Comparison of ENCODE assay signal across 15 cellular contexts in genomic region chr5:434443-435146, GRCh38.
"Had no signal": no experiment of that assay in that cellular context is flagged by ENCODE, and none has a peak within 500 bp of the region (broad histone marks: within the 10 kb centered on the region; RNA-seq: fewer than 3 reads in every experiment).

No MANE protein-coding gene starts in this region.

- DNase-seq: activated CD4-positive, alpha-beta memory T cell treated with anti-CD3 and anti-CD28 coated beads for 36 hours; activated CD4-positive, alpha-beta T cell treated with anti-CD3 and anti-CD28 coated beads for 1 hour; activated naive CD4-positive, alpha-beta T cell treated with Interleukin-2 at 50 U/mL for 16 hours; activated T-cell treated with anti-CD3 and anti-CD28 coated beads, Interleukin-2, amount 50 U/mL, for 72 hours; central memory CD4-positive, alpha-beta T cell; effector memory CD4-positive, alpha-beta T cell; hypothalamus; mammary epithelial cell; SHP77 treated with DMSO at 0.1 percent for 48 hours; stimulated activated CD4-positive, alpha-beta T cell treated with anti-CD3 and anti-CD28 coated beads, Interleukin-15, amount 100 ng/mL, for 24 hours; stimulated activated CD4-positive, alpha-beta T cell treated with anti-CD3 and anti-CD28 coated beads, Interleukin-4, amount 100 ng/mL, for 24 hours; T-helper 2 cell had no signal

- H3K9me3 Mint-ChIP-seq: activated CD4-positive, alpha-beta memory T cell treated with anti-CD3 and anti-CD28 coated beads for 36 hours; activated T-cell treated with anti-CD3 and anti-CD28 coated beads, Interleukin-2, amount 50 U/mL, for 72 hours; natural killer cell treated with Interleukin-12 subunit alpha and Interleukin-12 subunit beta and Interleukin-15 and Interleukin-18, amount 100 ng/mL, for 72 hours had no signal

- H3K4me3 ChIP-seq: tibial nerve had no signal

- H3K27ac ChIP-seq: epithelial cell of prostate, tibial nerve had no signal

- H3K9me3 ChIP-seq: tibial nerve had no signal

- H3K4me3 Mint-ChIP-seq: activated CD4-positive, alpha-beta memory T cell treated with anti-CD3 and anti-CD28 coated beads for 36 hours; activated T-cell treated with anti-CD3 and anti-CD28 coated beads, Interleukin-2, amount 50 U/mL, for 72 hours; natural killer cell treated with Interleukin-12 subunit alpha and Interleukin-12 subunit beta and Interleukin-15 and Interleukin-18, amount 100 ng/mL, for 72 hours had no signal

- H3K36me3 Mint-ChIP-seq: natural killer cell treated with Interleukin-12 subunit alpha and Interleukin-12 subunit beta and Interleukin-15 and Interleukin-18, amount 100 ng/mL, for 72 hours had no signal

- H3K27ac Mint-ChIP-seq: activated CD4-positive, alpha-beta memory T cell treated with anti-CD3 and anti-CD28 coated beads for 36 hours; activated T-cell treated with anti-CD3 and anti-CD28 coated beads, Interleukin-2, amount 50 U/mL, for 72 hours; natural killer cell treated with Interleukin-12 subunit alpha and Interleukin-12 subunit beta and Interleukin-15 and Interleukin-18, amount 100 ng/mL, for 72 hours had no signal

- H3K27me3 Mint-ChIP-seq: natural killer cell treated with Interleukin-12 subunit alpha and Interleukin-12 subunit beta and Interleukin-15 and Interleukin-18, amount 100 ng/mL, for 72 hours had no signal

- ATAC-seq: activated T-cell treated with anti-CD3 and anti-CD28 coated beads, Interleukin-2, amount 50 U/mL, for 72 hours; natural killer cell treated with Interleukin-12 subunit alpha and Interleukin-12 subunit beta and Interleukin-15 and Interleukin-18, amount 100 ng/mL, for 72 hours had no signal

- H3K36me3 ChIP-seq: tibial nerve had no signal
